In genomic region chr6:165905744-165906143, GRCh38 we compare ENCODE assay signal across 35 cellular contexts.
"Had no signal": no experiment of that assay in that cellular context is flagged by ENCODE, and none has a peak within 500 bp of the region (broad histone marks: within the 10 kb centered on the region; RNA-seq: fewer than 3 reads in every experiment).

No MANE protein-coding gene starts in this region.

- H3K4me3 ChIP-seq: MG63 had no signal

- H3K4me2 ChIP-seq: KMS-11 had no signal

- DNase-seq: Karpas-422, Kasumi-1, MG63, MM.1S, MV-4-11, NCI-H1048, NCI-H1092, NCI-H1092 treated with DMSO at 0.1 percent for 48 hours, NCI-H1105, NCI-H1105 treated with DMSO at 0.1 percent for 48 hours, NCI-H1417, NCI-H1417 treated with DMSO at 0.1 percent for 48 hours, NCI-H1436, NCI-H1436 treated with DMSO at 0.1 percent for 48 hours, NCI-H146, NCI-H1694, NCI-H1694 treated with DMSO at 0.1 percent for 48 hours, NCI-H187, NCI-H187 treated with DMSO at 0.1 percent for 48 hours, NCI-H1930, NCI-H2029, NCI-H2029 treated with DMSO at 0.1 percent for 48 hours, NCI-H2081, NCI-H2081 treated with DMSO at 0.1 percent for 48 hours, NCI-H2107, NCI-H2171, NCI-H2171 treated with DMSO at 0.1 percent for 48 hours, NCI-H2227 treated with DMSO at 0.1 percent for 48 hours, NCI-H226, NCI-H345, NCI-H446, NCI-H446 treated with DMSO at 0.1 percent for 48 hours, NCI-H510A, NCI-H510A treated with DMSO at 0.1 percent for 48 hours had no signal

- H3K27me3 ChIP-seq: MG63 had no signal

- H3K27ac ChIP-seq: KMS-11 had no signal

- H3K36me3 ChIP-seq: MG63 had no signal

- H3K9me3 ChIP-seq: MG63 had no signal

- H3K9ac ChIP-seq: KMS-11 had no signal
